In genomic region chr12:112352921-112353320, GRCh38 we compare ENCODE assay signal across 25 cellular contexts. TPM values are rescaled to one million over a fixed set of nuclear protein-coding genes. Genes with fewer than 3 reads are reported as not detected.
DNase-seq lines count a peak whose midpoint lies in the region; ATAC-seq, FAIRE-seq and TF ChIP-seq lines count a peak whose summit lies in the region.
"Had no signal": no experiment of that assay in that cellular context is flagged by ENCODE, and none has a peak within 500 bp of the region (broad histone marks: within the 10 kb centered on the region; RNA-seq: fewer than 3 reads in every experiment).

No MANE protein-coding gene starts in this region.

- no peaks in the 10 kb centered on the region for H3K9me3 Mint-ChIP-seq in memory B cell
- no peaks in the 10 kb centered on the region for H3K9me3 Mint-ChIP-seq in stimulated activated effector memory CD8-positive, alpha-beta T cell treated with anti-CD3 and anti-CD28 coated beads, Interleukin-12 subunit alpha, Interleukin-12 subunit beta, amount 100 ng/mL, for 72 hours
- H3K9me3 Mint-ChIP-seq: mesothelial cell of epicardium; naive thymus-derived CD8-positive, alpha-beta T cell had no signal

- no peak for TF ChIP-seq CTCF in PC-3 (conservative IDR thresholded peaks at IDR 0.05; ENCODE audit: low read depth, low read length)

- DNase-seq in H54 (ENCODE audit: insufficient read length, low spot score): no peak
- no peak for DNase-seq in PC-3
- peak; percentile 32 for DNase-seq in dermis blood vessel endothelial cell
- no peak for DNase-seq in memory B cell (ENCODE audit: low spot score in 2 of 2)
- no peak for DNase-seq in right cardiac atrium
- no peak for DNase-seq in hippocampal formation (lab: John Stamatoyannopoulos, UW)
- DNase-seq in activated CD4-positive, alpha-beta T cell treated with anti-CD3 and anti-CD28 coated beads for 48 hours: no peak
- DNase-seq in stimulated activated effector memory CD8-positive, alpha-beta T cell treated with anti-CD3 and anti-CD28 coated beads, Interleukin-12 subunit alpha, Interleukin-12 subunit beta, amount 100 ng/mL, for 72 hours (ENCODE audit: low spot score in 2 of 2): no peak
- DNase-seq: activated CD4-positive, alpha-beta T cell treated with anti-CD3 and anti-CD28 coated beads for 4 hours; activated gamma-delta T cell; activated T-cell treated with anti-CD3 and anti-CD28 coated beads, Interleukin-2, amount 50 U/mL, for 1 hour; BE2C; effector CD4-positive, alpha-beta T cell; H7; left lung; naive thymus-derived CD8-positive, alpha-beta T cell; NCI-H1436; NCI-H2081 treated with DMSO at 0.1 percent for 48 hours; NCI-H345; NCI-H748 treated with DMSO at 0.1 percent for 48 hours; occipital lobe; transverse colon had no signal

- H3K36me3 Mint-ChIP-seq in memory B cell: no peaks in the 10 kb centered on the region
- H3K36me3 Mint-ChIP-seq in stimulated activated effector memory CD8-positive, alpha-beta T cell treated with anti-CD3 and anti-CD28 coated beads, Interleukin-12 subunit alpha, Interleukin-12 subunit beta, amount 100 ng/mL, for 72 hours: no peaks in the 10 kb centered on the region
- H3K36me3 Mint-ChIP-seq: mesothelial cell of epicardium had no signal

- H2AFZ ChIP-seq in PC-3 (ENCODE audit: low read length): no peak overlapping the region

- H3K9me3 ChIP-seq in PC-3 (ENCODE audit: low read length): no peaks in the 10 kb centered on the region
- H3K9me3 ChIP-seq in right cardiac atrium (ENCODE audit: control insufficient read depth, low read length): no peaks in the 10 kb centered on the region
- H3K9me3 ChIP-seq: BE2C, left lung, transverse colon had no signal

- H3K4me3 ChIP-seq in PC-3 (ENCODE audit: low read length): no peak overlapping the region
- no peak overlapping the region for H3K4me3 ChIP-seq in right cardiac atrium (ENCODE audit: low read length)
- H3K4me3 ChIP-seq: left lung, transverse colon had no signal

- H3F3A ChIP-seq in PC-3 (ENCODE audit: low read length, unreplicated experiment): no peaks in the 10 kb centered on the region

- no peak overlapping the region for H3K4me2 ChIP-seq in PC-3 (ENCODE audit: low read length)

- ATAC-seq in PC-3: no peak
- ATAC-seq in memory B cell (ENCODE audit: low read depth): no peak
- no peak for ATAC-seq in right cardiac atrium
- no peak for ATAC-seq in stimulated activated effector memory CD8-positive, alpha-beta T cell treated with anti-CD3 and anti-CD28 coated beads, Interleukin-12 subunit alpha, Interleukin-12 subunit beta, amount 100 ng/mL, for 72 hours
- ATAC-seq: left lung; naive thymus-derived CD8-positive, alpha-beta T cell; SK-N-SH treated with all-trans-retinoic acid at 6 μM for 48 hours had no signal

- no peak for TF ChIP-seq POLR2A in H54 (IDR thresholded peaks at IDR 0.05; ENCODE audit: low read depth, low read length)

- H3K4me3 Mint-ChIP-seq in memory B cell: no peak overlapping the region
- H3K4me3 Mint-ChIP-seq in stimulated activated effector memory CD8-positive, alpha-beta T cell treated with anti-CD3 and anti-CD28 coated beads, Interleukin-12 subunit alpha, Interleukin-12 subunit beta, amount 100 ng/mL, for 72 hours: no peak overlapping the region
- H3K4me3 Mint-ChIP-seq: mesothelial cell of epicardium; naive thymus-derived CD8-positive, alpha-beta T cell had no signal

- H3K79me2 ChIP-seq in PC-3 (ENCODE audit: low read length): peaks cover 29% of the 10 kb centered on the region

- peaks cover 21% of the 10 kb centered on the region for H3K4me1 Mint-ChIP-seq in memory B cell
- peaks cover 9% of the 10 kb centered on the region for H3K4me1 Mint-ChIP-seq in stimulated activated effector memory CD8-positive, alpha-beta T cell treated with anti-CD3 and anti-CD28 coated beads, Interleukin-12 subunit alpha, Interleukin-12 subunit beta, amount 100 ng/mL, for 72 hours

- WGBS in right cardiac atrium: 99% methylated on average over 1 of the region's 1 CpG

- POLR2A ChIA-PET in PC-3 (lab: Charles Lee; ENCODE audit: unreplicated experiment): no interaction called here

- H3K27me3 Mint-ChIP-seq in memory B cell: no peaks in the 10 kb centered on the region
- H3K27me3 Mint-ChIP-seq: naive thymus-derived CD8-positive, alpha-beta T cell had no signal

- intact Hi-C loops in PC-3 (cut with micrococcal nuclease): no loop called here
- intact Hi-C loops in right cardiac atrium (cut with DNase I): no loop called here

- H3K27ac ChIP-seq in PC-3 (ENCODE audit: low read length) (peak overlapping the region; percentile 66), right cardiac atrium (ENCODE audit: low read length) (no peak overlapping the region)
- H3K27ac ChIP-seq: left lung, transverse colon had no signal

- no TSS peak for BruUV-seq in PC-3 (replicated peaks; lab: Mats Ljungman, UMichigan)

- peak overlapping the region; percentile 40; the same call in 1 of the 2 replicates for H3K9ac ChIP-seq in PC-3 (ENCODE audit: low read length)

- no peaks in the 10 kb centered on the region for H3K27me3 ChIP-seq in PC-3 (ENCODE audit: low read length)
- H3K27me3 ChIP-seq in right cardiac atrium (ENCODE audit: control insufficient read depth, insufficient read depth): no peaks in the 10 kb centered on the region
- H3K27me3 ChIP-seq: BE2C, left lung, transverse colon had no signal

- H3K36me3 ChIP-seq in PC-3 (ENCODE audit: low read depth, low read length): no peaks in the 10 kb centered on the region
- H3K36me3 ChIP-seq: BE2C, left lung, transverse colon had no signal

- H3K27ac Mint-ChIP-seq in memory B cell: peak overlapping the region; percentile 47
- no peak overlapping the region for H3K27ac Mint-ChIP-seq in stimulated activated effector memory CD8-positive, alpha-beta T cell treated with anti-CD3 and anti-CD28 coated beads, Interleukin-12 subunit alpha, Interleukin-12 subunit beta, amount 100 ng/mL, for 72 hours
- H3K27ac Mint-ChIP-seq: mesothelial cell of epicardium had no signal

- H4K20me1 ChIP-seq in PC-3 (ENCODE audit: low read length): no peaks in the 10 kb centered on the region

- FAIRE-seq in H54 (lab: Jason Lieb, UNC): peak; percentile 23
- FAIRE-seq: frontal cortex had no signal

- CTCF ChIA-PET in PC-3 (lab: Charles Lee): no interaction called here

- peaks cover 10% of the 10 kb centered on the region; the same call in 1 of the 2 replicates for H3K4me1 ChIP-seq in PC-3 (ENCODE audit: insufficient read depth, low read length)
- H3K4me1 ChIP-seq in right cardiac atrium (ENCODE audit: control insufficient read depth, insufficient read depth, low read length): peaks cover 6% of the 10 kb centered on the region

- H3K9me2 ChIP-seq in PC-3 (replicated peaks; ENCODE audit: low read length): no peaks in the 10 kb centered on the region

RNA-seq across cellular contexts. Expression of gene HECTD4, which starts 29.3 kb away (rescaled TPM):
- total RNA-seq in PC-3 (2014; rRNA removed) (24.6 and 31.2 TPM in 2 replicates), dermis blood vessel endothelial cell (23.1 and 26.7 TPM in 2 replicates), right cardiac atrium (10 to 100 TPM; 24.2 to 26.6 (median 25.7) TPM)
- 11.1 TPM for polyA plus RNA-seq in right cardiac atrium

RNA-seq across cellular contexts. Expression of gene RPL6, which starts 56.5 kb away (rescaled TPM):
- total RNA-seq in PC-3 (2014; rRNA removed): 1,342 and 1,509 TPM in 2 replicates
- total RNA-seq in dermis blood vessel endothelial cell: 1,017 and 1,050 TPM in 2 replicates
- total RNA-seq in right cardiac atrium: 100 to 1,000 TPM; 628 to 794 (median 683) TPM
- 1,137 TPM for polyA plus RNA-seq in right cardiac atrium
